In the genomic region with DNA sequence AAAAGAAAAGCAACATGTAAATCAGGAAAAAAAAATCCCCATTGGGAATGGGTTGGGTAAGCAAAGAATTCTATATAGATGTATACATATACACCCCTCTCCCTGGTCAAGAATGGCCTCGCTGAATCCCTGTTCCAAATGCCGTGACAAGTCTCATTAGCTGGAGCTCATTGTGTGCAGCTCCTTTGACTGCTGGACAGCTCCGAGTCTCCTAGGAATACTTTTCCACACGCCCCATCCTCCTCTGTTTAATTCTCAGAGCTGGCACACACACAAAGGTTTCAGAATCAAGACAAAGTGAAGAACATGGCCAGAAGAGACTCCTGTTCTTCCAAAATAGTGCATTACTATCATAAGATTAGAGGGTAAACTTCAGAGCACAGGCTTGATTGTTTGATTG, we compare ENCODE assay signal across 12 cellular contexts.
A peak's percentile ranks its signal among the peaks of the same experiment; 100 is the strongest.
DNase-seq lines count a peak whose midpoint lies in the region; TF ChIP-seq lines count a peak whose summit lies in the region.
"Had no signal": no experiment of that assay in that cellular context is flagged by ENCODE, and none has a peak within 500 bp of the region (broad histone marks: within the 10 kb centered on the region; RNA-seq: fewer than 3 reads in every experiment).

No MANE protein-coding gene starts in this region.

- no peaks in the 10 kb centered on the region for H3K27me3 ChIP-seq in testis
- H3K27me3 ChIP-seq: neutrophil had no signal

- no peaks in the 10 kb centered on the region for H3K36me3 Mint-ChIP-seq in MCF 10A (ENCODE audit: insufficient read depth, unreplicated experiment)

- no peak overlapping the region for H3K4me3 ChIP-seq in fibroblast of villous mesenchyme (ENCODE audit: low read depth, low read length)
- no peak overlapping the region for H3K4me3 ChIP-seq in testis

- no peak overlapping the region for H3K27ac ChIP-seq in testis
- H3K27ac ChIP-seq: neutrophil had no signal

- H3K27ac Mint-ChIP-seq in MCF 10A (ENCODE audit: low read depth, unreplicated experiment), result no peak overlapping the region
- H3K27ac Mint-ChIP-seq: stimulated activated naive CD8-positive, alpha-beta T cell treated with anti-CD3 and anti-CD28 coated beads, Interleukin-15, amount 100 ng/mL, for 72 hours had no signal

- no peak overlapping the region for H3K4me3 Mint-ChIP-seq in MCF 10A (ENCODE audit: unreplicated experiment)
- H3K4me3 Mint-ChIP-seq: stimulated activated naive CD8-positive, alpha-beta T cell treated with anti-CD3 and anti-CD28 coated beads, Interleukin-15, amount 100 ng/mL, for 72 hours had no signal

- DNase-seq in T47D (ENCODE audit: low read depth in 1 of 2, low spot score in 1 of 2), result peak; percentile 52 to 61
- DNase-seq in MCF 10A (ENCODE audit: unreplicated experiment), result no peak
- DNase-seq in SK-MEL-5 (ENCODE audit: low read depth, low spot score), result peak; percentile 26
- peak; percentile 46 for DNase-seq in fibroblast of villous mesenchyme (ENCODE audit: low read depth)
- DNase-seq in testis, result peak; percentile 43
- DNase-seq in middle frontal gyrus (ENCODE audit: extremely low spot score, low spot score), result no peak
- no peak for DNase-seq in stimulated activated CD8-positive, alpha-beta memory T cell treated with anti-CD3 and anti-CD28 coated beads, Interleukin-4, amount 100 ng/mL, for 48 hours
- no peak for DNase-seq in NCI-H1092 treated with DMSO at 0.1 percent for 48 hours (lab: John Stamatoyannopoulos, UW)
- DNase-seq: aorta; NCI-H187 treated with DMSO at 0.1 percent for 48 hours; stimulated activated naive CD8-positive, alpha-beta T cell treated with anti-CD3 and anti-CD28 coated beads, Interleukin-15, amount 100 ng/mL, for 72 hours had no signal

- in situ Hi-C loops in T47D (cut with HindIII; ENCODE audit: low pct_unique_long_range_greater_than_20kb, low sequenced_read_pairs), result no loop called here
- in situ Hi-C loops in SK-MEL-5 (cut with HindIII; ENCODE audit: low pct_unique_long_range_greater_than_20kb, low sequenced_read_pairs), result no loop called here

- no peaks in the 10 kb centered on the region for H3K27me3 Mint-ChIP-seq in MCF 10A (ENCODE audit: insufficient read depth, unreplicated experiment)
- H3K27me3 Mint-ChIP-seq: stimulated activated naive CD8-positive, alpha-beta T cell treated with anti-CD3 and anti-CD28 coated beads, Interleukin-15, amount 100 ng/mL, for 72 hours had no signal

- no peaks in the 10 kb centered on the region for H3K9me3 ChIP-seq in testis
- H3K9me3 ChIP-seq: neutrophil had no signal

- no peak for TF ChIP-seq POLR2A in testis (IDR thresholded peaks at IDR 0.05)

- peaks cover 15% of the 10 kb centered on the region for H3K4me1 Mint-ChIP-seq in MCF 10A (ENCODE audit: insufficient read depth, unreplicated experiment)

- BruUV-seq in MCF 10A (replicated peaks; lab: Mats Ljungman, UMichigan), result no TSS peak

- intact Hi-C loops in MCF 10A (cut with micrococcal nuclease) (no loop called here), testis (cut with DNase I; ENCODE audit: low total_unique reads) (no loop called here)

- POLR2A ChIA-PET in MCF 10A (lab: Yijun Ruan, JAX), result interaction anchor here (0.9 kb wide), 1 partner anchor 8 kb away, joined by 3 read pairs; no protein-coding TSS in a partner anchor

- no peaks in the 10 kb centered on the region for H3K36me3 ChIP-seq in testis (ENCODE audit: low read depth, missing control alignments)
- H3K36me3 ChIP-seq: neutrophil had no signal

- CTCF ChIA-PET in MCF 10A (lab: Yijun Ruan, JAX), result interaction anchor here (0.6 to 1.1 kb wide), 2 partner anchors 106 to 330 kb away, joined by 3 read pairs; no protein-coding TSS in a partner anchor

- 23 to 49% methylated on average over 4 of the region's 4 CpGs for WGBS in testis, 2 donors

- no peak for TF ChIP-seq CTCF in MCF 10A (IDR thresholded peaks at IDR 0.05; ENCODE audit: unreplicated experiment)
- no peak for TF ChIP-seq CTCF in fibroblast of villous mesenchyme (IDR thresholded peaks at IDR 0.05; ENCODE audit: insufficient read depth, low read depth, low read length)
- no peak for TF ChIP-seq CTCF in testis (IDR thresholded peaks at IDR 0.05)

- no peaks in the 10 kb centered on the region for H3K4me1 ChIP-seq in testis

- H3K9me3 Mint-ChIP-seq in MCF 10A (ENCODE audit: unreplicated experiment), result no peaks in the 10 kb centered on the region
- H3K9me3 Mint-ChIP-seq: stimulated activated naive CD8-positive, alpha-beta T cell treated with anti-CD3 and anti-CD28 coated beads, Interleukin-15, amount 100 ng/mL, for 72 hours had no signal

Comparison
In these comparisons a context has a peak if more than half of its experiments do, and no peak if none do; other contexts are left out.
1. DNase-seq: peak in T47D (2 of 2), SK-MEL-5 (single experiment), fibroblast of villous mesenchyme (single experiment) and testis (single experiment); none in MCF 10A (single experiment), middle frontal gyrus (single experiment), stimulated activated CD8-positive, alpha-beta memory T cell treated with anti-CD3 and anti-CD28 coated beads, Interleukin-4, amount 100 ng/mL, for 48 hours (single experiment) and NCI-H1092 treated with DMSO at 0.1 percent for 48 hours (single experiment).